ENCODE assay signal across 8 cellular contexts in genomic region chr2:219279151-219279915, GRCh38. TPM values are rescaled to one million over a fixed set of nuclear protein-coding genes. Genes with fewer than 3 reads are reported as not detected.
DNase-seq lines count a peak whose midpoint lies in the region; ATAC-seq and TF ChIP-seq lines count a peak whose summit lies in the region.

DNAJB2 (plus strand) TSS chr2:219279366; CDS start chr2:219279834, 468 bp downstream.

- no peaks in the 10 kb centered on the region for H3K27me3 ChIP-seq in SK-N-SH (ENCODE audit: insufficient read depth)

- H3K4me3 ChIP-seq in SK-N-SH (ENCODE audit: low read depth in 2 of 2, low read length in 1 of 2) = peak within 1 kb of the TSS; percentile 69 to 82

- TF ChIP-seq CTCF in SK-N-SH (IDR thresholded peaks at IDR 0.05) = peak; percentile 31; the same call in 1 of the 2 replicates

- no peaks in the 10 kb centered on the region for H4K20me1 ChIP-seq in SK-N-SH (ENCODE audit: insufficient read depth)

- peak within 1 kb of the TSS; percentile 87 for H3K9ac ChIP-seq in SK-N-SH

- peak within 1 kb of the TSS; percentile 80 for H2AFZ ChIP-seq in SK-N-SH (ENCODE audit: low read depth)

- DNase-seq in GM04504 (ENCODE audit: low read depth) (peak; percentile 99), NCI-H1048 (lab: John Stamatoyannopoulos, UW) (peak; percentile 90), SK-N-SH (peak; percentile 99), germinal center (ENCODE audit: low spot score) (peak; percentile 99), non-pigmented ciliary epithelial cell (ENCODE audit: low read depth) (peak; percentile 76), superior temporal gyrus (ENCODE audit: extremely low spot score) (peak; percentile 98)
- DNase-seq in activated naive CD4-positive, alpha-beta T cell treated with anti-CD3 and anti-CD28 coated beads, Interleukin-2, amount 50 U/mL, for 16 hours = peak; percentile 100

- no peaks in the 10 kb centered on the region for H3K9me2 ChIP-seq in SK-N-SH

- peak; percentile 84 for ATAC-seq in HG02571 (IDR thresholded peaks at IDR 0.05; ENCODE audit: unreplicated experiment)

- peaks cover 14 to 29% of the 10 kb centered on the region in 2 experiments for H3K36me3 ChIP-seq in SK-N-SH (replicated peaks in 1 of 2; ENCODE audit: control insufficient read depth in 1 of 2, insufficient read depth in 2 of 2, low read length in 1 of 2)

- peaks cover 22 to 24% of the 10 kb centered on the region in 2 experiments for H3K4me1 ChIP-seq in SK-N-SH (ENCODE audit: control insufficient read depth in 1 of 2, insufficient read depth in 2 of 2, low read depth in 1 of 2, low read length in 1 of 2)

- 2% methylated on average over 24 of the region's 65 CpGs for WGBS in SK-N-SH (ENCODE audit: low lambda C conversion rate)

- CTCF ChIA-PET in SK-N-SH (lab: Yijun Ruan, JAX) = interaction anchor here (0.8 to 15.4 kb wide), 12 partner anchors 11 to 299 kb away, joined by 3 to 312 read pairs (median 6); partner anchors contain the start of gene ABCB6

- peaks cover 9% of the 10 kb centered on the region; the same call in 1 of the 2 replicates for H3K79me2 ChIP-seq in SK-N-SH (ENCODE audit: insufficient read depth)

- no peak for TF ChIP-seq RAD21 in SK-N-SH (IDR thresholded peaks at IDR 0.05; ENCODE audit: low read length)

- TF ChIP-seq EP300 in SK-N-SH (IDR thresholded peaks at IDR 0.05; ENCODE audit: borderline replicate concordance in 1 of 2, low read depth in 1 of 2, low read length in 1 of 2) = peak; percentile 57 to 64; a peak in 3 of 4 replicates

- no peaks in the 10 kb centered on the region for H3K9me3 ChIP-seq in SK-N-SH

- peaks cover 18% of the 10 kb centered on the region for H3F3A ChIP-seq in SK-N-SH (replicated peaks; ENCODE audit: insufficient read depth)

- H3K4me2 ChIP-seq in SK-N-SH = peak within 1 kb of the TSS; percentile 95

- peak within 1 kb of the TSS; percentile 88 to 91 for H3K27ac ChIP-seq in SK-N-SH (ENCODE audit: low read depth in 2 of 2, low read length in 1 of 2)

- POLR2A ChIA-PET in SK-N-SH (lab: Yijun Ruan, JAX) = interaction anchor here (0.7 to 1.7 kb wide), 8 partner anchors 9 to 109 kb away, joined by 3 to 6 read pairs (median 5); partner anchors contain the start of genes ABCB6 and CNPPD1

TF ChIP-seq in SK-N-SH, 30 proteins besides CTCF, POLR2A, EP300 and RAD21 (continues in another document):
- TF ChIP-seq MXI1 (IDR thresholded peaks at IDR 0.05; ENCODE audit: low read depth, low read length) (peak; percentile 93), NFIC (IDR thresholded peaks at IDR 0.05; ENCODE audit: borderline replicate concordance) (peak; percentile 42), SIN3A (IDR thresholded peaks at IDR 0.05; ENCODE audit: borderline replicate concordance, low read depth, low read length) (peak; percentile 91; the same call in 1 of the 2 replicates), TCF12 (IDR thresholded peaks at IDR 0.05) (peak; percentile 77), MAX (IDR thresholded peaks at IDR 0.05; ENCODE audit: low read depth) (peak; percentile 93), CHD2 (IDR thresholded peaks at IDR 0.05; ENCODE audit: low read length, partially characterized antibody) (peak; percentile 46), FOXJ3 (CRISPR knock-in tag; IDR thresholded peaks at IDR 0.05) (no peak), POLR2AphosphoS5 (IDR thresholded peaks at IDR 0.05; ENCODE audit: low read depth, low read length) (peak; percentile 73; the same call in 1 of the 2 replicates), GABPA (IDR thresholded peaks at IDR 0.05; ENCODE audit: low read depth) (0 out of 2 replicates have a peak, but pooled peaks have one; percentile 18), GATA2 (CRISPR knock-in tag; IDR thresholded peaks at IDR 0.05) (no peak), NRF1 (IDR thresholded peaks at IDR 0.05; ENCODE audit: low read depth, low read length) (peak; percentile 75), RCOR1 (IDR thresholded peaks at IDR 0.05; ENCODE audit: low read length) (no peak), JUND (IDR thresholded peaks at IDR 0.05) (0 out of 2 replicates have a peak, but pooled peaks have one; percentile 53), ELF1 (IDR thresholded peaks at IDR 0.05) (peak; percentile 57; the same call in 1 of the 2 replicates), USF2 (IDR thresholded peaks at IDR 0.05; ENCODE audit: borderline replicate concordance, low read depth, low read length) (no peak), YY1 (IDR thresholded peaks at IDR 0.05; ENCODE audit: low read depth) (peak; percentile 52; the same call in 1 of the 2 replicates), RXRA (IDR thresholded peaks at IDR 0.05; ENCODE audit: borderline replicate concordance, low read depth) (no peak), SMC3 (IDR thresholded peaks at IDR 0.05; ENCODE audit: low read depth, low read length) (no peak), FOSL2 (IDR thresholded peaks at IDR 0.05; ENCODE audit: borderline replicate concordance, low read depth) (peak; percentile 1; the same call in 1 of the 2 replicates), TEAD4 (IDR thresholded peaks at IDR 0.05; ENCODE audit: borderline replicate concordance, insufficient read depth) (no peak), FOXM1 (IDR thresholded peaks at IDR 0.05; ENCODE audit: low read depth) (peak; percentile 64; the same call in 1 of the 2 replicates), PBX3 (IDR thresholded peaks at IDR 0.05) (no peak; the same call in 1 of the 2 replicates), MEF2A (IDR thresholded peaks at IDR 0.05; ENCODE audit: borderline replicate concordance, low read depth) (peak; percentile 99), RFX5 (IDR thresholded peaks at IDR 0.05; ENCODE audit: low read length) (no peak; the same call in 1 of the 2 replicates)
- TF ChIP-seq, protein P1, sequence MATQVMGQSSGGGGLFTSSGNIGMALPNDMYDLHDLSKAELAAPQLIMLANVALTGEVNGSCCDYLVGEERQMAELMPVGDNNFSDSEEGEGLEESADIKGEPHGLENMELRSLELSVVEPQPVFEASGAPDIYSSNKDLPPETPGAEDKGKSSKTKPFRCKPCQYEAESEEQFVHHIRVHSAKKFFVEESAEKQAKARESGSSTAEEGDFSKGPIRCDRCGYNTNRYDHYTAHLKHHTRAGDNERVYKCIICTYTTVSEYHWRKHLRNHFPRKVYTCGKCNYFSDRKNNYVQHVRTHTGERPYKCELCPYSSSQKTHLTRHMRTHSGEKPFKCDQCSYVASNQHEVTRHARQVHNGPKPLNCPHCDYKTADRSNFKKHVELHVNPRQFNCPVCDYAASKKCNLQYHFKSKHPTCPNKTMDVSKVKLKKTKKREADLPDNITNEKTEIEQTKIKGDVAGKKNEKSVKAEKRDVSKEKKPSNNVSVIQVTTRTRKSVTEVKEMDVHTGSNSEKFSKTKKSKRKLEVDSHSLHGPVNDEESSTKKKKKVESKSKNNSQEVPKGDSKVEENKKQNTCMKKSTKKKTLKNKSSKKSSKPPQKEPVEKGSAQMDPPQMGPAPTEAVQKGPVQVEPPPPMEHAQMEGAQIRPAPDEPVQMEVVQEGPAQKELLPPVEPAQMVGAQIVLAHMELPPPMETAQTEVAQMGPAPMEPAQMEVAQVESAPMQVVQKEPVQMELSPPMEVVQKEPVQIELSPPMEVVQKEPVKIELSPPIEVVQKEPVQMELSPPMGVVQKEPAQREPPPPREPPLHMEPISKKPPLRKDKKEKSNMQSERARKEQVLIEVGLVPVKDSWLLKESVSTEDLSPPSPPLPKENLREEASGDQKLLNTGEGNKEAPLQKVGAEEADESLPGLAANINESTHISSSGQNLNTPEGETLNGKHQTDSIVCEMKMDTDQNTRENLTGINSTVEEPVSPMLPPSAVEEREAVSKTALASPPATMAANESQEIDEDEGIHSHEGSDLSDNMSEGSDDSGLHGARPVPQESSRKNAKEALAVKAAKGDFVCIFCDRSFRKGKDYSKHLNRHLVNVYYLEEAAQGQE (IDR thresholded peaks at IDR 0.05; ENCODE audit: low read depth, low read length) = no peak
- TF ChIP-seq, protein P2, sequence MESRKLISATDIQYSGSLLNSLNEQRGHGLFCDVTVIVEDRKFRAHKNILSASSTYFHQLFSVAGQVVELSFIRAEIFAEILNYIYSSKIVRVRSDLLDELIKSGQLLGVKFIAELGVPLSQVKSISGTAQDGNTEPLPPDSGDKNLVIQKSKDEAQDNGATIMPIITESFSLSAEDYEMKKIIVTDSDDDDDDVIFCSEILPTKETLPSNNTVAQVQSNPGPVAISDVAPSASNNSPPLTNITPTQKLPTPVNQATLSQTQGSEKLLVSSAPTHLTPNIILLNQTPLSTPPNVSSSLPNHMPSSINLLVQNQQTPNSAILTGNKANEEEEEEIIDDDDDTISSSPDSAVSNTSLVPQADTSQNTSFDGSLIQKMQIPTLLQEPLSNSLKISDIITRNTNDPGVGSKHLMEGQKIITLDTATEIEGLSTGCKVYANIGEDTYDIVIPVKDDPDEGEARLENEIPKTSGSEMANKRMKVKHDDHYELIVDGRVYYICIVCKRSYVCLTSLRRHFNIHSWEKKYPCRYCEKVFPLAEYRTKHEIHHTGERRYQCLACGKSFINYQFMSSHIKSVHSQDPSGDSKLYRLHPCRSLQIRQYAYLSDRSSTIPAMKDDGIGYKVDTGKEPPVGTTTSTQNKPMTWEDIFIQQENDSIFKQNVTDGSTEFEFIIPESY (IDR thresholded peaks at IDR 0.05; ENCODE audit: borderline replicate concordance, low read depth) = no peak

RNA-seq across cellular contexts. Expression of gene DNAJB2, which starts in this region (rescaled TPM):
- polyA plus RNA-seq in SK-N-SH (2012; rRNA removed) = 37.2 and 39.9 TPM in 2 replicates
- 20.7 and 26.2 TPM in 2 replicates for polyA plus RNA-seq in SK-N-SH (2012; cell fraction: cytosol; rRNA removed)
- polyA plus RNA-seq in SK-N-SH (2012; cell fraction: nucleus; rRNA removed) = 78.9 and 81.0 TPM in 2 replicates

Comparison
In these comparisons a context has a peak if more than half of its experiments do, and no peak if none do; other contexts are left out.
1. Peak in every context shown above with its lines: DNase-seq, ATAC-seq, H3K4me3 ChIP-seq and H3K27ac ChIP-seq.